1 cellular context compared by ENCODE assay signal in genomic region chr12:31773223-31773750, GRCh38.
TF ChIP-seq lines count a peak whose summit lies in the region.

No MANE protein-coding gene starts in this region.

TF ChIP-seq in HepG2, 621 proteins besides CTCF, POLR2A, EP300 and RAD21 (continues in another document):
- TF ChIP-seq THAP11 (CRISPR knock-in tag; IDR thresholded peaks at IDR 0.05) (peak; percentile 68), JARID2 (CRISPR knock-in tag; IDR thresholded peaks at IDR 0.05; ENCODE audit: insufficient replicate concordance) (no peak), HMGXB4 (CRISPR knock-in tag; IDR thresholded peaks at IDR 0.05; ENCODE audit: borderline replicate concordance in 1 of 2, low read depth in 1 of 2) (peak; percentile 18 to 53; a peak in 2 of 4 replicates), MXD4 (CRISPR knock-in tag; IDR thresholded peaks at IDR 0.05) (peak; percentile 85), ZBTB25 (CRISPR knock-in tag; IDR thresholded peaks at IDR 0.05) (peak; percentile 83), DZIP1 (CRISPR knock-in tag; IDR thresholded peaks at IDR 0.05) (no peak), CREB1 (IDR thresholded peaks at IDR 0.05) (no peak), CREB1 (CRISPR knock-in tag; IDR thresholded peaks at IDR 0.05) (peak; percentile 81), JDP2 (CRISPR knock-in tag; IDR thresholded peaks at IDR 0.05; ENCODE audit: borderline replicate concordance) (no peak), RNF219 (CRISPR knock-in tag; IDR thresholded peaks at IDR 0.05) (peak; percentile 89), KDM4B (CRISPR knock-in tag; IDR thresholded peaks at IDR 0.05) (peak; percentile 57; the same call in 1 of the 2 replicates), NPAS2 (CRISPR knock-in tag; IDR thresholded peaks at IDR 0.05; ENCODE audit: borderline replicate concordance) (no peak), DDIT3 (CRISPR knock-in tag; IDR thresholded peaks at IDR 0.05) (peak; percentile 5; the same call in 1 of the 2 replicates), MBNL3 (CRISPR knock-in tag; conservative IDR thresholded peaks at IDR 0.05) (no peak), RELA (CRISPR knock-in tag; IDR thresholded peaks at IDR 0.05) (no peak), ZNF609 (CRISPR knock-in tag; IDR thresholded peaks at IDR 0.05; ENCODE audit: borderline replicate concordance) (peak; percentile 97), SNAPC2 (CRISPR knock-in tag; IDR thresholded peaks at IDR 0.05) (peak; percentile 8; the same call in 1 of the 2 replicates), ZNF75D (CRISPR knock-in tag; IDR thresholded peaks at IDR 0.05; ENCODE audit: borderline replicate concordance) (no peak), ZNF232 (CRISPR knock-in tag; IDR thresholded peaks at IDR 0.05; ENCODE audit: borderline replicate concordance) (0 out of 2 replicates have a peak, but pooled peaks have one; percentile 40), CCAR2 (optimal IDR thresholded peaks at IDR 0.05; ENCODE audit: low read depth, low read length) (no peak), SOX6 (IDR thresholded peaks at IDR 0.05) (no peak), SOX6 (CRISPR knock-in tag; IDR thresholded peaks at IDR 0.05) (peak; percentile 98), ZNF207 (IDR thresholded peaks at IDR 0.05; ENCODE audit: borderline replicate concordance) (no peak), ETV5 (CRISPR knock-in tag; IDR thresholded peaks at IDR 0.05; ENCODE audit: borderline replicate concordance) (peak; percentile 59; the same call in 1 of the 2 replicates), NR2F2 (IDR thresholded peaks at IDR 0.05; ENCODE audit: borderline replicate concordance, low read depth) (peak; percentile 77), PLSCR1 (CRISPR knock-in tag; IDR thresholded peaks at IDR 0.05; ENCODE audit: borderline replicate concordance) (no peak), ZNF619 (CRISPR knock-in tag; IDR thresholded peaks at IDR 0.05) (no peak), BATF2 (CRISPR knock-in tag; IDR thresholded peaks at IDR 0.05) (no peak), PPARG (CRISPR knock-in tag; conservative IDR thresholded peaks at IDR 0.05) (peak; percentile 73), STAT5B (CRISPR knock-in tag; IDR thresholded peaks at IDR 0.05) (no peak), TOPORS (CRISPR knock-in tag; IDR thresholded peaks at IDR 0.05) (peak; percentile 80), FOXM1 (CRISPR knock-in tag; IDR thresholded peaks at IDR 0.05) (no peak), FOSL1 (CRISPR knock-in tag; IDR thresholded peaks at IDR 0.05; ENCODE audit: borderline replicate concordance) (no peak), TAF1 (CRISPR knock-in tag; IDR thresholded peaks at IDR 0.05) (no peak), ARHGAP35 (CRISPR knock-in tag; IDR thresholded peaks at IDR 0.05; ENCODE audit: borderline replicate concordance) (no peak), ZNF142 (CRISPR knock-in tag; IDR thresholded peaks at IDR 0.05) (no peak), ZBTB14 (CRISPR knock-in tag; IDR thresholded peaks at IDR 0.05) (no peak), CEBPB (IDR thresholded peaks at IDR 0.05; ENCODE audit: borderline replicate concordance, low read depth, low read length) (peak; percentile 86)
